In genomic region chr1:32073387-32074229, GRCh38 we compare ENCODE assay signal across 8 cellular contexts. TPM values are rescaled to one million over a fixed set of nuclear protein-coding genes. Genes with fewer than 3 reads are reported as not detected.
DNase-seq lines count a peak whose midpoint lies in the region; ATAC-seq, FAIRE-seq and TF ChIP-seq lines count a peak whose summit lies in the region.

No MANE protein-coding gene starts in this region.

- H3K9me3 ChIP-seq in WERI-Rb-1 (ENCODE audit: severe bottlenecking): no peaks in the 10 kb centered on the region
- H3K9me3 ChIP-seq in small intestine (ENCODE audit: control insufficient read depth, low read depth): no peaks in the 10 kb centered on the region

- in situ Hi-C loops in KBM-7 (cut with MboI; ENCODE audit: low pct_unique_long_range_greater_than_20kb, low sequenced_read_pairs): no loop called here

- ATAC-seq in Right ventricle myocardium inferior (peak; percentile 41), left cardiac atrium (peak; percentile 47 to 53)

- FAIRE-seq in small intestine (lab: Jason Lieb, UNC): no peak

- WGBS in small intestine, 3 donors: 35 to 45% (median 43%) methylated on average over 21 to 22 of the region's 22 CpGs

- no peak for DNase-seq in Right ventricle myocardium inferior (ENCODE audit: missing footprints)
- no peak for DNase-seq in cardiac septum (ENCODE audit: low spot score)
- no peak for DNase-seq in WERI-Rb-1
- DNase-seq in left cardiac atrium: no peak
- DNase-seq in small intestine: no peak
- DNase-seq in hippocampal formation (lab: John Stamatoyannopoulos, UW): no peak
- DNase-seq in KBM-7: no peak
- no peak for DNase-seq in RPMI8226

- no peaks in the 10 kb centered on the region for H3K27me3 ChIP-seq in WERI-Rb-1 (ENCODE audit: insufficient read depth, low read depth, severe bottlenecking)
- no peaks in the 10 kb centered on the region for H3K27me3 ChIP-seq in small intestine (ENCODE audit: control insufficient read depth in 2 of 2, insufficient read depth in 2 of 2, low read length in 2 of 2)

- no peak for TF ChIP-seq CTCF in WERI-Rb-1 (IDR thresholded peaks at IDR 0.05; ENCODE audit: low read depth, low read length)

- H3K36me3 ChIP-seq in WERI-Rb-1: peaks cover 31% of the 10 kb centered on the region
- peaks cover 1 to 4% of the 10 kb centered on the region in 2 donors for H3K36me3 ChIP-seq in small intestine (ENCODE audit: control insufficient read depth in 2 of 2, insufficient read depth in 2 of 2, low read length in 2 of 2)

- H3K4me3 ChIP-seq in WERI-Rb-1 (ENCODE audit: low read depth, low read length) (peak overlapping the region; percentile 88), small intestine (ENCODE audit: low read depth in 1 of 2, low read length in 2 of 2) (peak overlapping the region; percentile 68 to 85)

- peaks cover 0 to 3% of the 10 kb centered on the region in 2 donors for H3K4me1 ChIP-seq in small intestine (ENCODE audit: control insufficient read depth in 2 of 2, insufficient read depth in 1 of 2, low read depth in 1 of 2, low read length in 1 of 2)

- H3K27ac ChIP-seq in WERI-Rb-1 (peak overlapping the region; percentile 95), small intestine (ENCODE audit: low read depth in 1 of 2, low read length in 1 of 2) (peak overlapping the region; percentile 71 to 85)

- intact Hi-C loops in Right ventricle myocardium inferior (cut with DNase I) (loop anchor here (5.0 kb wide), 2 partner anchors 34 to 104 kb away; partner anchors contain the start of genes KPNA6 and TXLNA), cardiac septum (cut with DNase I) (loop anchor here (2.0 kb wide), 1 partner anchor 35 kb away; the partner anchor contains the start of gene KPNA6), left cardiac atrium (cut with DNase I) (no loop called here)

RNA-seq across cellular contexts. Expression of gene TMEM39B, which starts 0.9 kb away (rescaled TPM):
- total RNA-seq in Right ventricle myocardium inferior (7.1 TPM), cardiac septum (7.1 TPM), left cardiac atrium (1 to 10 TPM; 8.2 to 9.5 TPM)
- 10 to 100 TPM in 1 of 3 donors, 1 to 10 TPM in 2; 4.2 to 11.5 (median 4.6) TPM for polyA plus RNA-seq in small intestine

RNA-seq across cellular contexts. Expression of gene KPNA6, which starts 34.2 kb away (rescaled TPM):
- total RNA-seq in Right ventricle myocardium inferior (70.3 TPM), cardiac septum (81.4 TPM), left cardiac atrium (10 to 100 TPM; 59.3 to 73.3 TPM)
- polyA plus RNA-seq in small intestine: 10 to 100 TPM in 1 of 3 donors, 1 to 10 TPM in 2; 5.4 to 10.9 (median 7.4) TPM

RNA-seq across cellular contexts. Expression of gene KHDRBS1, which starts 59.9 kb away (rescaled TPM):
- total RNA-seq in Right ventricle myocardium inferior (59.6 TPM), cardiac septum (73.1 TPM), left cardiac atrium (10 to 100 TPM; 57.2 to 76.6 TPM)
- 10 to 100 TPM; 50.1 to 97.8 (median 57.6) TPM for polyA plus RNA-seq in small intestine

Comparison
In these comparisons a context has a peak if more than half of its experiments do, and no peak if none do; other contexts are left out.
1. intact Hi-C loops: an anchor here in Right ventricle myocardium inferior (5.0 kb wide) and cardiac septum (2.0 kb wide); none called in left cardiac atrium.